Comparison of ENCODE assay signal across 8 cellular contexts in the genomic region with DNA sequence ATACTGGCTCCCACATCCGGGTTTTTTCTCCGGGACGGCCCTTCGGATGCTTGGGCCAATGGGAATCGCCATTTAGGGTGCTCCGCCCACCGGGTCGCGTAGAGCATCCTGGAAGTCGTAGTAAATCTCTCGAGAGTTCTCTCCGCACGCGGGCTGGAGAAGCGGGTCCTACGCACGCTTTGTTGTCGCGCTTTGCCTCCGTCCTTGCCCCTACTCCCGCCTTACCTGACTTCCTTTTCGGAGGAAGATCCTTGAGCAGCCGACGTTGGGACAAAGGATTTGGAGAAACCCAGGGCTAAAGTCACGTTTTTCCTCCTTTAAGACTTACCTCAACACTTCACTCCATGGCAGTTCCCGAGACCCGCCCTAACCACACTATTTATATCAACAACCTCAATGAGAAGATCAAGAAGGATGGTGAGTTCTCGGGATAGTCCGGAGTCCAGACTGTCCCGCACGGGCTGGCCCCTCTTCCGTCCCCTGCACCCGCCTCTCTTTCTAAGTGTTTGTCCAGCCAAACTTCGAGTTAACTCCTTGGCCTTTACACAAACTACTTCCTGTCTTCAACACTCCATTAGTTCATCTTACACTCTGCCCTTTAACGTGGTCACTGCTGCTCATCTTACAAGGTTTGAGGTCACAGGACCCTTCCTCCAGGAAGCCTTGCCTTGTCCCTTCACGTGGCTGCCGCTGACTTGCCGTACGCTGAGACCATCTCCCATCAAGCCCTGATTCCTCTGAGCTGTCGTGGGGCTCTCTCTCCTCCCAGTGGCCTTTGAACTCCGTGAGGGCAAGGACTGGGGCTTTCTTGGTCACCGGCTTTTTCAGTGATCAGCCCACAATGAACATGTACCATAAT. TPM values are rescaled to one million over a fixed set of nuclear protein-coding genes. Genes with fewer than 3 reads are reported as not detected.
DNase-seq lines count a peak whose midpoint lies in the region; ATAC-seq and TF ChIP-seq lines count a peak whose summit lies in the region.

A gene (plus strand): TSS at position 139 of the 859 bp plus-strand sequence. CDS start 206 bp downstream, at position 345.

- intact Hi-C loops in Panc1 (cut with micrococcal nuclease; ENCODE audit: unreplicated experiment) (no loop called here), esophagus muscularis mucosa (cut with DNase I) (loop anchor here (5.0 kb wide), 2 partner anchors 46 to 66 kb away; a partner anchor contains a TSS)

- TSS peak; percentile 95 for BruUV-seq in Panc1 (replicated peaks; lab: Mats Ljungman, UMichigan)

- H3K27me3 ChIP-seq in Panc1 (ENCODE audit: control insufficient read depth, insufficient read depth, low read length), result no peaks in the 10 kb centered on the region
- H3K27me3 ChIP-seq in esophagus muscularis mucosa, result no peaks in the 10 kb centered on the region
- no peaks in the 10 kb centered on the region for H3K27me3 ChIP-seq in muscle layer of duodenum (ENCODE audit: low read depth, low read length)

- ATAC-seq in GM21723 (IDR thresholded peaks at IDR 0.05; ENCODE audit: unreplicated experiment), result peak; percentile 57
- ATAC-seq in Panc1, result peak; percentile 90

- H3K36me3 ChIP-seq in Panc1 (ENCODE audit: control insufficient read depth, insufficient read depth, low read length), result peaks cover 9% of the 10 kb centered on the region
- peaks cover 4 to 22% (median 10%) of the 10 kb centered on the region in 4 donors for H3K36me3 ChIP-seq in esophagus muscularis mucosa
- peaks cover 7 to 9% of the 10 kb centered on the region in 2 donors for H3K36me3 ChIP-seq in muscle layer of duodenum (ENCODE audit: control insufficient read depth in 1 of 2, insufficient read depth in 2 of 2, low read length in 2 of 2)

- no peak for TF ChIP-seq CTCF in Panc1 (IDR thresholded peaks at IDR 0.05)
- TF ChIP-seq CTCF in esophagus muscularis mucosa (IDR thresholded peaks at IDR 0.05), result no peak

- H3K4me3 ChIP-seq in Panc1 (ENCODE audit: low read depth in 2 of 2, low read length in 2 of 2), result peak within 1 kb of the TSS; percentile 74 to 97
- peak within 1 kb of the TSS; percentile 65 to 82 (median 72) for H3K4me3 ChIP-seq in esophagus muscularis mucosa
- peak within 1 kb of the TSS; percentile 68 to 100 for H3K4me3 ChIP-seq in muscle layer of duodenum (ENCODE audit: low read depth in 1 of 2, low read length in 2 of 2)

- peak; percentile 76 for TF ChIP-seq POLR2A in esophagus muscularis mucosa (IDR thresholded peaks at IDR 0.05; ENCODE audit: low read depth)

- DNase-seq in DMS153 treated with DMSO at 0.1 percent for 48 hours (lab: John Stamatoyannopoulos, UW; ENCODE audit: unreplicated experiment), result peak; percentile 98
- peak; percentile 95 for DNase-seq in KG1 (lab: John Stamatoyannopoulos, UW)
- DNase-seq in Panc1 (ENCODE audit: low read depth, low spot score), result peak; percentile 90
- peak; percentile 97 to 98 for DNase-seq in activated T-cell treated with anti-CD3 and anti-CD28 coated beads, Interleukin-2, amount 50 U/mL, for 48 hours
- DNase-seq in esophagus muscularis mucosa (ENCODE audit: extremely low spot score), result peak; percentile 100
- peak; percentile 86 to 96 for DNase-seq in stimulated activated CD8-positive, alpha-beta memory T cell treated with anti-CD3 and anti-CD28 coated beads, Interleukin-7, amount 100 ng/mL, for 48 hours (ENCODE audit: extremely low read depth in 1 of 2, low read depth in 1 of 2)

- TF ChIP-seq EP300 in esophagus muscularis mucosa (IDR thresholded peaks at IDR 0.05), result no peak

- 0% methylated on average over 21 of the region's 42 CpGs for WGBS in esophagus muscularis mucosa

- H3K9me3 ChIP-seq in Panc1 (ENCODE audit: control insufficient read depth, insufficient read depth, low read depth, low read length) (no peaks in the 10 kb centered on the region), esophagus muscularis mucosa (no peaks in the 10 kb centered on the region), muscle layer of duodenum (ENCODE audit: control insufficient read depth in 1 of 2, low read length in 2 of 2) (no peaks in the 10 kb centered on the region)

- CTCF ChIA-PET in Panc1 (lab: Charles Lee), result no interaction called here

- H3K27ac ChIP-seq in Panc1 (ENCODE audit: low read length), result peak within 1 kb of the TSS; percentile 99
- peak within 1 kb of the TSS; percentile 89 to 98 (median 92) for H3K27ac ChIP-seq in esophagus muscularis mucosa (replicated peaks in 1 of 4)
- H3K27ac ChIP-seq in muscle layer of duodenum (ENCODE audit: low read length), result peak within 1 kb of the TSS; percentile 100

- POLR2A ChIA-PET in Panc1 (lab: Charles Lee), result interaction anchor here (0.6 to 0.8 kb wide), 2 partner anchors 27 to 37 kb away, joined by 6 to 14 read pairs; no protein-coding TSS in a partner anchor

- H3K4me1 ChIP-seq in Panc1 (ENCODE audit: control insufficient read depth, insufficient read depth, low read length), result peaks cover 10% of the 10 kb centered on the region
- peaks cover 49 to 67% (median 62%) of the 10 kb centered on the region in 4 donors for H3K4me1 ChIP-seq in esophagus muscularis mucosa
- H3K4me1 ChIP-seq in muscle layer of duodenum (ENCODE audit: control insufficient read depth in 1 of 2, insufficient read depth in 2 of 2, low read length in 2 of 2), result peaks cover 12 to 43% of the 10 kb centered on the region in 2 donors

- in situ Hi-C loops in Panc1 (cut with HindIII; ENCODE audit: low pct_unique_long_range_greater_than_20kb, low sequenced_read_pairs), result no loop called here

RNA-seq across cellular contexts. Expression of the gene that starts here (rescaled TPM):
- total RNA-seq in Panc1 (2021; ENCODE audit: unreplicated experiment) (104 TPM), esophagus muscularis mucosa (10 to 100 TPM; 47.3 to 69.1 (median 57.6) TPM)
- polyA plus RNA-seq in Panc1 (2012; ENCODE audit: insufficient read length), result 96.6 TPM

Comparison
In these comparisons a context has a peak if more than half of its experiments do, and no peak if none do; other contexts are left out.
1. Peak in every context shown above with its lines: DNase-seq, ATAC-seq, H3K4me3 ChIP-seq and H3K27ac ChIP-seq.